Comparison of ENCODE assay signal across 32 cellular contexts in the genomic region with DNA sequence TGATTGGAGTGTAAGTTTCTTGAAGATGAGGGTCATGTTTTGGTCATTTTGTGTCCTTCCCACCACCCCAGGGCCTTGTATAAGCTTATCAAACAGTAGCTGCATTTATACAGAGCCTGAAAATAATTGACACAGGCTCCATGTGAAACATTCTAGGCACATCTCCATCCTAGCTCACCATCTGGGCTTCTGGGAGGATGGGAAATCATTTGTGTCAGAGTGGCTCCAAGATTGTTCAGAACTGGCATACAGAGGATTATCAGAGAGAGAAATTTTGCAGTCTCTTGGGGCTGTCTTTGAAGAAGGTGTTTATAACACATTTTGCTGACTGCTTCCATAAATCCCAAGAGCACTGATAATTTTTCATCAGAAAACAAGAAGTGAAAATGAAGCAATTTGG.
DNase-seq lines count a peak whose midpoint lies in the region; ATAC-seq and TF ChIP-seq lines count a peak whose summit lies in the region.
"Had no signal": no experiment of that assay in that cellular context is flagged by ENCODE, and none has a peak within 500 bp of the region (broad histone marks: within the 10 kb centered on the region; RNA-seq: fewer than 3 reads in every experiment).

No MANE protein-coding gene starts in this region.

- no peak for ATAC-seq in GM19397 (IDR thresholded peaks at IDR 0.05; ENCODE audit: unreplicated experiment)
- ATAC-seq: activated CD8-positive, alpha-beta T cell treated with anti-CD3 and anti-CD28 coated beads for 36 hours; body of pancreas; HepG2; left ventricle myocardium superior; Panc1 had no signal

- intact Hi-C loops in activated CD4-positive, alpha-beta T cell treated with anti-CD3 and anti-CD28 coated beads, Interleukin-2, amount 10 ng/mL, durations not matched to agents 24 days and 14 days (cut with micrococcal nuclease) = no loop called here

- H3K4me1 Mint-ChIP-seq in HFFc6 (ENCODE audit: low read depth) = peaks cover 6% of the 10 kb centered on the region
- H3K4me1 Mint-ChIP-seq in activated CD4-positive, alpha-beta T cell treated with anti-CD3 and anti-CD28 coated beads, Interleukin-2, amount 10 ng/mL, durations not matched to agents 24 days and 14 days = no peaks in the 10 kb centered on the region
- H3K4me1 Mint-ChIP-seq: activated naive CD4-positive, alpha-beta T cell treated with anti-CD3 and anti-CD28 coated beads, Interleukin-2, amount 10 ng/mL, durations not matched to agents 7 days and 5 days; CD8-positive, alpha-beta memory T cell; naive B cell had no signal

- no peak for TF ChIP-seq CTCF in HFFc6 (IDR thresholded peaks at IDR 0.05)

- H3K36me3 Mint-ChIP-seq in HFFc6 (ENCODE audit: low read depth) = no peaks in the 10 kb centered on the region
- no peaks in the 10 kb centered on the region for H3K36me3 Mint-ChIP-seq in activated CD4-positive, alpha-beta T cell treated with anti-CD3 and anti-CD28 coated beads, Interleukin-2, amount 10 ng/mL, durations not matched to agents 24 days and 14 days (ENCODE audit: low read depth)
- H3K36me3 Mint-ChIP-seq: activated naive CD4-positive, alpha-beta T cell treated with anti-CD3 and anti-CD28 coated beads, Interleukin-2, amount 10 ng/mL, durations not matched to agents 7 days and 5 days; CD8-positive, alpha-beta memory T cell; naive B cell; type B pancreatic cell had no signal

- H3K27ac ChIP-seq in cingulate gyrus (ENCODE audit: low read depth, low read length) = peak overlapping the region; percentile 86
- peak overlapping the region; percentile 54 for H3K27ac ChIP-seq in temporal lobe (ENCODE audit: low read depth, low read length)
- H3K27ac ChIP-seq: adrenal gland, body of pancreas had no signal

- no peak overlapping the region for H3K4me3 Mint-ChIP-seq in HFFc6
- no peak overlapping the region for H3K4me3 Mint-ChIP-seq in activated CD4-positive, alpha-beta T cell treated with anti-CD3 and anti-CD28 coated beads, Interleukin-2, amount 10 ng/mL, durations not matched to agents 24 days and 14 days
- H3K4me3 Mint-ChIP-seq: activated CD8-positive, alpha-beta T cell treated with anti-CD3 and anti-CD28 coated beads for 36 hours; activated naive CD4-positive, alpha-beta T cell treated with anti-CD3 and anti-CD28 coated beads, Interleukin-2, amount 10 ng/mL, durations not matched to agents 7 days and 5 days; CD8-positive, alpha-beta memory T cell; naive B cell; type B pancreatic cell had no signal

- H3K9me3 Mint-ChIP-seq in HFFc6 = no peaks in the 10 kb centered on the region
- no peaks in the 10 kb centered on the region for H3K9me3 Mint-ChIP-seq in activated CD4-positive, alpha-beta T cell treated with anti-CD3 and anti-CD28 coated beads, Interleukin-2, amount 10 ng/mL, durations not matched to agents 24 days and 14 days
- H3K9me3 Mint-ChIP-seq: activated CD8-positive, alpha-beta T cell treated with anti-CD3 and anti-CD28 coated beads for 36 hours; activated naive CD4-positive, alpha-beta T cell treated with anti-CD3 and anti-CD28 coated beads, Interleukin-2, amount 10 ng/mL, durations not matched to agents 7 days and 5 days had no signal

- DNase-seq in NCI-H1694 treated with DMSO at 0.1 percent for 48 hours (lab: John Stamatoyannopoulos, UW) (peak; percentile 35), NCI-H1694 (lab: John Stamatoyannopoulos, UW) (no peak), middle frontal gyrus (ENCODE audit: extremely low spot score, low spot score) (peak; percentile 63), HFFc6 (no peak)
- DNase-seq in activated CD4-positive, alpha-beta T cell treated with anti-CD3 and anti-CD28 coated beads, Interleukin-2, amount 10 ng/mL, durations not matched to agents 24 days and 14 days = no peak
- DNase-seq: 8988T; activated CD4-positive, alpha-beta T cell treated with anti-CD3 and anti-CD28 coated beads for 1 hour; activated CD8-positive, alpha-beta memory T cell treated with anti-CD3 and anti-CD28 coated beads, Interleukin-2, amount 50 U/mL, for 48 hours; activated CD8-positive, alpha-beta T cell treated with anti-CD3 and anti-CD28 coated beads for 36 hours; activated naive CD4-positive, alpha-beta T cell treated with anti-CD3 and anti-CD28 coated beads, Interleukin-2, amount 10 ng/mL, durations not matched to agents 7 days and 5 days; adrenal gland; body of pancreas; CD8-positive, alpha-beta memory T cell; DMS 273 treated with DMSO at 0.1 percent for 48 hours; effector CD4-positive, alpha-beta T cell; EL; islet precursor cell; left ventricle myocardium superior; MM.1S; naive B cell; NCI-H1417 treated with DMSO at 0.1 percent for 48 hours; NCI-H2081 treated with DMSO at 0.1 percent for 48 hours; NCI-H226; SHP77; stimulated activated CD4-positive, alpha-beta T cell treated with anti-CD3 and anti-CD28 coated beads, Interleukin-15, amount 100 ng/mL, for 24 hours; stimulated activated CD4-positive, alpha-beta T cell treated with anti-CD3 and anti-CD28 coated beads, Interleukin-4, amount 100 ng/mL, for 4 hours had no signal

- H3K27me3 Mint-ChIP-seq in HFFc6 (ENCODE audit: insufficient read depth) = peaks cover 22% of the 10 kb centered on the region
- peaks cover 3% of the 10 kb centered on the region for H3K27me3 Mint-ChIP-seq in activated CD4-positive, alpha-beta T cell treated with anti-CD3 and anti-CD28 coated beads, Interleukin-2, amount 10 ng/mL, durations not matched to agents 24 days and 14 days
- H3K27me3 Mint-ChIP-seq: CD8-positive, alpha-beta memory T cell had no signal

- no peak overlapping the region for H3K27ac Mint-ChIP-seq in HFFc6
- H3K27ac Mint-ChIP-seq in activated CD4-positive, alpha-beta T cell treated with anti-CD3 and anti-CD28 coated beads, Interleukin-2, amount 10 ng/mL, durations not matched to agents 24 days and 14 days = no peak overlapping the region
- H3K27ac Mint-ChIP-seq: activated CD8-positive, alpha-beta T cell treated with anti-CD3 and anti-CD28 coated beads for 36 hours; activated naive CD4-positive, alpha-beta T cell treated with anti-CD3 and anti-CD28 coated beads, Interleukin-2, amount 10 ng/mL, durations not matched to agents 7 days and 5 days; naive B cell; type B pancreatic cell had no signal

Comparison
In these comparisons a context has a peak if more than half of its experiments do, and no peak if none do; other contexts are left out.
1. DNase-seq: peak in NCI-H1694 treated with DMSO at 0.1 percent for 48 hours (single experiment) and middle frontal gyrus (single experiment); none in NCI-H1694 (single experiment), HFFc6 (single experiment) and activated CD4-positive, alpha-beta T cell treated with anti-CD3 and anti-CD28 coated beads, Interleukin-2, amount 10 ng/mL, durations not matched to agents 24 days and 14 days (single experiment).